Comparison of ENCODE assay signal across 19 cellular contexts in genomic region chr4:3729188-3729884, GRCh38. TPM values are rescaled to one million over a fixed set of nuclear protein-coding genes. Genes with fewer than 3 reads are reported as not detected.
DNase-seq lines count a peak whose midpoint lies in the region; ATAC-seq and TF ChIP-seq lines count a peak whose summit lies in the region.
"Had no signal": no experiment of that assay in that cellular context is flagged by ENCODE, and none has a peak within 500 bp of the region (broad histone marks: within the 10 kb centered on the region; RNA-seq: fewer than 3 reads in every experiment).

No MANE protein-coding gene starts in this region.

- H3K4me3 ChIP-seq in RWPE2 (ENCODE audit: severe bottlenecking) (no peak overlapping the region), neural progenitor cell (no peak overlapping the region)
- H3K4me3 ChIP-seq: BLaER1 treated with 17β-estradiol and CSF1 and Interleukin-3, amounts not matched to agents 10 nM and 100 nM; cardiac muscle cell; PC-9 had no signal

- 0 out of 3 replicates have a peak, but pooled peaks have one; percentile 28 for ATAC-seq in RWPE2 (ENCODE audit: low read depth)
- ATAC-seq: SK-N-SH treated with all-trans-retinoic acid at 6 μM for 48 hours had no signal

- peak overlapping the region; percentile 75 for H3K27ac Mint-ChIP-seq in neural progenitor cell
- H3K27ac Mint-ChIP-seq: activated naive CD8-positive, alpha-beta T cell treated with anti-CD3 and anti-CD28 coated beads for 36 hours; activated T-cell treated with anti-CD3 and anti-CD28 coated beads, Interleukin-2, amount 50 U/mL, for 24 hours had no signal

- no peak overlapping the region for H3K4me3 Mint-ChIP-seq in neural progenitor cell
- H3K4me3 Mint-ChIP-seq: activated naive CD8-positive, alpha-beta T cell treated with anti-CD3 and anti-CD28 coated beads for 36 hours; activated T-cell treated with anti-CD3 and anti-CD28 coated beads, Interleukin-2, amount 50 U/mL, for 24 hours had no signal

- H3K79me2 ChIP-seq in neural progenitor cell (ENCODE audit: low read depth): no peaks in the 10 kb centered on the region

- no peaks in the 10 kb centered on the region for H4K20me1 ChIP-seq in neural progenitor cell (ENCODE audit: low read depth)

- H3K4me2 ChIP-seq in neural progenitor cell: no peak overlapping the region
- H3K4me2 ChIP-seq: PC-9 had no signal

- H3K36me3 Mint-ChIP-seq in neural progenitor cell: no peaks in the 10 kb centered on the region
- H3K36me3 Mint-ChIP-seq: activated naive CD8-positive, alpha-beta T cell treated with anti-CD3 and anti-CD28 coated beads for 36 hours had no signal

- H3K27me3 Mint-ChIP-seq in neural progenitor cell (ENCODE audit: insufficient read depth, low read depth): peaks cover 15% of the 10 kb centered on the region

- no peak overlapping the region for H3K9ac ChIP-seq in neural progenitor cell
- H3K9ac ChIP-seq: BLaER1 treated with 17β-estradiol and CSF1 and Interleukin-3, amounts not matched to agents 10 nM and 100 nM had no signal

- H3K4me1 ChIP-seq in RWPE2 (ENCODE audit: insufficient read depth, poor library complexity, severe bottlenecking) (no peaks in the 10 kb centered on the region), neural progenitor cell (peaks cover 38% of the 10 kb centered on the region)

- H3F3A ChIP-seq in neural progenitor cell (ENCODE audit: low read depth): peaks cover 19% of the 10 kb centered on the region

- no peak for TF ChIP-seq CTCF in RWPE2 (IDR thresholded peaks at IDR 0.05; ENCODE audit: poor library complexity, severe bottlenecking)
- no peak for TF ChIP-seq CTCF in neural progenitor cell (IDR thresholded peaks at IDR 0.05)

- H3K27ac ChIP-seq in RWPE2 (ENCODE audit: poor library complexity, severe bottlenecking) (no peak overlapping the region), neural progenitor cell (no peak overlapping the region)
- H3K27ac ChIP-seq: BLaER1 treated with 17β-estradiol and CSF1 and Interleukin-3, amounts not matched to agents 10 nM and 100 nM; cardiac muscle cell; PC-9 had no signal

- DNase-seq in AG08396 (ENCODE audit: low spot score) (peak; percentile 93), GM04504 (ENCODE audit: low read depth) (peak; percentile 24), RWPE2 (ENCODE audit: low spot score) (no peak), neural progenitor cell (ENCODE audit: low spot score) (no peak), NCI-H1436 (lab: John Stamatoyannopoulos, UW) (no peak), DMS53 treated with DMSO at 0.1 percent for 48 hours (lab: John Stamatoyannopoulos, UW; ENCODE audit: unreplicated experiment) (no peak)
- DNase-seq in activated CD4-positive, alpha-beta T cell treated with anti-CD3 and anti-CD28 coated beads, Interleukin-2, amount 50 U/mL, for 48 hours: no peak
- DNase-seq: activated CD4-positive, alpha-beta T cell treated with anti-CD3 and anti-CD28 coated beads, Interleukin-2, amount 50 U/mL, for 1 hour; activated naive CD8-positive, alpha-beta T cell treated with anti-CD3 and anti-CD28 coated beads for 36 hours; activated T-cell treated with anti-CD3 and anti-CD28 coated beads, Interleukin-2, amount 50 U/mL, for 24 hours; DMS53; effector CD8-positive, alpha-beta T cell; Karpas-422; midbrain; PC-9; stimulated activated CD4-positive, alpha-beta T cell treated with anti-CD3 and anti-CD28 coated beads, Interleukin-1b, Interleukin-23, amount 100 ng/mL, for 48 hours had no signal

- H3K36me3 ChIP-seq in RWPE2 (ENCODE audit: low read depth): no peaks in the 10 kb centered on the region
- no peaks in the 10 kb centered on the region for H3K36me3 ChIP-seq in neural progenitor cell
- H3K36me3 ChIP-seq: BLaER1 treated with 17β-estradiol and CSF1 and Interleukin-3, amounts not matched to agents 10 nM and 100 nM; cardiac muscle cell had no signal

- H3K9me3 Mint-ChIP-seq in neural progenitor cell: no peaks in the 10 kb centered on the region
- H3K9me3 Mint-ChIP-seq: activated naive CD8-positive, alpha-beta T cell treated with anti-CD3 and anti-CD28 coated beads for 36 hours; activated T-cell treated with anti-CD3 and anti-CD28 coated beads, Interleukin-2, amount 50 U/mL, for 24 hours had no signal

- H3K4me1 Mint-ChIP-seq in neural progenitor cell: peaks cover 14% of the 10 kb centered on the region
- H3K4me1 Mint-ChIP-seq: activated naive CD8-positive, alpha-beta T cell treated with anti-CD3 and anti-CD28 coated beads for 36 hours had no signal

- H3K27me3 ChIP-seq in RWPE2 (ENCODE audit: insufficient read depth, poor library complexity, severe bottlenecking): peaks cover 28% of the 10 kb centered on the region
- H3K27me3 ChIP-seq in neural progenitor cell: peaks cover 30% of the 10 kb centered on the region

- H3K9me3 ChIP-seq in RWPE2 (ENCODE audit: severe bottlenecking) (no peaks in the 10 kb centered on the region), neural progenitor cell (ENCODE audit: low read depth) (no peaks in the 10 kb centered on the region)
- H3K9me3 ChIP-seq: BLaER1 treated with 17β-estradiol and CSF1 and Interleukin-3, amounts not matched to agents 10 nM and 100 nM had no signal

- H2AFZ ChIP-seq in neural progenitor cell (replicated peaks): no peak overlapping the region
- H2AFZ ChIP-seq: PC-9 had no signal

RNA-seq across cellular contexts. Expression of gene ADRA2C, which starts 36.8 kb away (rescaled TPM):
- 2.5 and 12.9 TPM in 2 replicates for total RNA-seq in neural progenitor cell (ENCODE audit: low replicate concordance)
- total RNA-seq: activated naive CD8-positive, alpha-beta T cell treated with anti-CD3 and anti-CD28 coated beads for 36 hours; PC-9 had no signal

Comparison
In these comparisons a context has a peak if more than half of its experiments do, and no peak if none do; other contexts are left out.
1. DNase-seq: peak in AG08396 (single experiment) and GM04504 (single experiment); none in RWPE2 (single experiment), neural progenitor cell (single experiment), NCI-H1436 (single experiment), activated CD4-positive, alpha-beta T cell treated with anti-CD3 and anti-CD28 coated beads, Interleukin-2, amount 50 U/mL, for 48 hours (0 of 2) and DMS53 treated with DMSO at 0.1 percent for 48 hours (single experiment).